ENCODE assay signal across 6 cellular contexts in the genomic region with DNA sequence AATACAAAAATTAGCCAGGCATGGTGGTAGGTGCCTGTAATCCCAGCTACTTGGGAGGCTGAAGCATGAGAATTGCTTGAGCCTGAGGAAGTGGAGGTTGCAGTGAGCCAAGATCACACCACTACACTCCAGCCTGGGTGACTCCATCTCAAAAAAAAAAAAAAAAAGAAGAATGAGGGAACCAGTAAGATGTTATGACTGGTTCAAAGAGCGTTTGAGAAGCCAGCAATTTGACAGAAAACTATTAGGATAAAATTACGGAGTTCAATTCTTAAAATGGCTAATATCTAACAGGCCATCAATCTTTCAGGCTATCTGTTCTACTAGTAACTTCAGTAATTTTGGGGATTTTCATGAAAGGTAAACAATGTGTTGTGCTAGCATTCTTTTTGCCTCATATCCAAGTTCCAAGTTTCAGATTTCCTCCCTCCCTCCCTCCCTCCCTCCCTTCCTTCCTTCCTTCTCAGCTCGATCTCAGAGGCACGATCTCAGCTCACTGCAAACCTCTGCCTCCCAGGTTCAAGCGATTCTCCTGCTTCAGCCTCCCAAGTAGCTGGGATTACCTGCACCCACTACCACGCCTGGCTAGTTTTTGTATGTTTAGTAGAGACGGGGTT. TPM values are rescaled to one million over a fixed set of nuclear protein-coding genes. Genes with fewer than 3 reads are reported as not detected.
"Had no signal": no experiment of that assay in that cellular context is flagged by ENCODE, and none has a peak within 500 bp of the region (broad histone marks: within the 10 kb centered on the region; RNA-seq: fewer than 3 reads in every experiment).

No MANE protein-coding gene starts in this region.

RNA-seq across cellular contexts. Expression of gene RAB44, which starts 7.4 kb away (rescaled TPM):
- total RNA-seq: GM23248, GM23338, H1, H4, H7, H9 had no signal
- polyA plus RNA-seq: GM23248, GM23338 had no signal
